In the genomic region with DNA sequence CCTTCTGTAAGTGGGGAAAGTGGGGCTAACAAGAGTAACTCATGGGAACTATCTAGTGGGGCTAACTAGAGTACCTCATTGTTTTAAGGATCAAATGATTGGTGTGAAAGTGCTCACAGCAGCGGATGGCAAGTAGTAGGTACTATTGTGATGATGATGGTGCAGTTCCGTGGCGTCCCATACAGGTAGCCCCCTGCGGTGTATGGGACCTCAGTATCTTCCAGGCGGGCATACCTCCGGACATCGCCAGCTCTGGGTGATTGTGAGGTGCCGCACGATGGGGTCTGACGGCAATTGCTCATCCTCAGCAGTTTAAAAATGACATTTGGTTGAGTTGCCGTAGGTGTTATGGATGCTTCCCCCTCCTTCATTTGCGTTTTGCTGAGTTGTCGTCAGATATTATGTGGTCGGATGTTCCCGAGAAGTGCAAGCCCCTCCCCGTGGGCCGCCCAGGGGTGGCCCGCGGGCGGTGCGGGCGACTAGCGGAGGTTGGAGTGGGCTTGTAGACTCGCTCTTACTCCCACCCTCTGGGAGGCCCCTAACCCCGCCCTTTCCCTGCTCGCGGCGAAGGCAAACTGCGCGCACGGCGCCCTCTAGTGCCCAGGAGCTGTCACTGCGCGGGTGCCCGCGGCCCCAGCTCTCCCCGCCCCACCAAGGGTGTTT, we compare ENCODE assay signal across 8 cellular contexts. TPM values are rescaled to one million over a fixed set of nuclear protein-coding genes. Genes with fewer than 3 reads are reported as not detected.
DNase-seq lines count a peak whose midpoint lies in the region; ATAC-seq and TF ChIP-seq lines count a peak whose summit lies in the region.

No MANE protein-coding gene starts in this region.

- POLR2A ChIA-PET in AG04450 (lab: Yijun Ruan, JAX) = interaction anchor here (0.6 kb wide), 1 partner anchor 173 kb away, joined by 3 read pairs; no protein-coding TSS in a partner anchor

- H3K9me3 Mint-ChIP-seq in mesothelial cell of epicardium = peaks cover 19% of the 10 kb centered on the region

- H3K4me3 Mint-ChIP-seq in mesothelial cell of epicardium = peak overlapping the region; percentile 76

- H3K36me3 Mint-ChIP-seq in mesothelial cell of epicardium = no peaks in the 10 kb centered on the region

- peak; percentile 99 for ATAC-seq in GM18861 (IDR thresholded peaks at IDR 0.05; ENCODE audit: unreplicated experiment)
- ATAC-seq in HG03066 (IDR thresholded peaks at IDR 0.05; ENCODE audit: low read depth, unreplicated experiment) = peak; percentile 99

- CTCF ChIA-PET in AG04450 (lab: Charles Lee) = interaction anchor here (0.6 to 2.7 kb wide), 13 partner anchors 8 to 444 kb away, joined by 3 to 19 read pairs (median 5); no protein-coding TSS in a partner anchor

- H3K4me3 ChIP-seq in AG04450 (ENCODE audit: low read depth, low read length) = peak overlapping the region; percentile 48

- H3K27ac ChIP-seq in AG04450 (ENCODE audit: low read depth, low read length) = no peak overlapping the region

- H3K4me1 Mint-ChIP-seq in mesothelial cell of epicardium = peaks cover 4% of the 10 kb centered on the region

- H3K27me3 Mint-ChIP-seq in mesothelial cell of epicardium (ENCODE audit: low read depth) = peaks cover 89% of the 10 kb centered on the region

- H3K27me3 ChIP-seq in AG04450 (ENCODE audit: control insufficient read depth, insufficient read depth, low read length) = no peaks in the 10 kb centered on the region

- H3K27ac Mint-ChIP-seq in mesothelial cell of epicardium = no peak overlapping the region

- no peaks in the 10 kb centered on the region for H3K9me3 ChIP-seq in AG04450 (ENCODE audit: control insufficient read depth, insufficient read depth, low read length)

- DNase-seq in AG04450 (ENCODE audit: low read depth, low spot score) = no peak
- DNase-seq in NCI-H460 (ENCODE audit: extremely low read depth, low read depth) = peak; percentile 30
- DNase-seq in activated CD4-positive, alpha-beta T cell treated with anti-CD3 and anti-CD28 coated beads, Interleukin-2, amount 50 U/mL, for 4 hours = peak; percentile 76 to 77
- DNase-seq in ecto neural progenitor cell (ENCODE audit: low spot score) = peak; percentile 85
- peak; percentile 33 to 81 for DNase-seq in mesothelial cell of epicardium (ENCODE audit: low spot score in 2 of 2, unreplicated experiment in 2 of 2)
- peak; percentile 58 for DNase-seq in stimulated activated CD8-positive, alpha-beta memory T cell treated with anti-CD3 and anti-CD28 coated beads, Interleukin-15, amount 100 ng/mL, for 1 hour (ENCODE audit: low read depth)

- TF ChIP-seq CTCF in AG04450 (IDR thresholded peaks at IDR 0.05; ENCODE audit: low read depth, low read length) (peak; percentile 70), mesothelial cell of epicardium (IDR thresholded peaks at IDR 0.05; ENCODE audit: unreplicated experiment) (peak; percentile 65)

RNA-seq across cellular contexts. Expression of a gene that starts 18.3 kb away (rescaled TPM):
- polyA plus RNA-seq in AG04450 (2011; rRNA removed) = not detected in 2 replicates
- not detected in 2 replicates for polyA minus RNA-seq in AG04450 (2011; rRNA and poly(A)+ RNA removed)
- not detected in 2 replicates for total RNA-seq in NCI-H460 (2014; rRNA removed; shearing (Covaris generic))
- polyA plus RNA-seq in NCI-H460 (2014; cell fraction: nucleus; rRNA removed) = not detected in 2 replicates
- not detected in 3 replicates for total RNA-seq in mesothelial cell of epicardium
